ENCODE assay signal across 24 cellular contexts in genomic region chr13:33651766-33652165, GRCh38.
DNase-seq lines count a peak whose midpoint lies in the region; ATAC-seq, FAIRE-seq and TF ChIP-seq lines count a peak whose summit lies in the region.
"Had no signal": no experiment of that assay in that cellular context is flagged by ENCODE, and none has a peak within 500 bp of the region (broad histone marks: within the 10 kb centered on the region; RNA-seq: fewer than 3 reads in every experiment).

No MANE protein-coding gene starts in this region.

- H3K27me3 Mint-ChIP-seq in immature natural killer cell (ENCODE audit: low read depth in 3 of 3) = no peaks in the 10 kb centered on the region

- ATAC-seq in HepG2 (no peak), right lobe of liver (no peak)
- ATAC-seq: CD8-positive, alpha-beta T cell had no signal

- H4K5ac ChIP-seq in H1 (ENCODE audit: insufficient read length, low read depth, low read length) = no peak overlapping the region

- TF ChIP-seq RAD21 in HepG2 (CRISPR knock-in tag; IDR thresholded peaks at IDR 0.05) (no peak), H1 (IDR thresholded peaks at IDR 0.05 in 1 of 2, conservative IDR thresholded peaks at IDR 0.05 in 1 of 2; ENCODE audit: low read depth in 2 of 2, low read length in 2 of 2) (no peak)

- H3K27ac Mint-ChIP-seq in immature natural killer cell = no peak overlapping the region
- H3K27ac Mint-ChIP-seq: B cell; CD8-positive, alpha-beta T cell had no signal

- H3K4me1 ChIP-seq in HepG2 (ENCODE audit: insufficient read depth, low read length) = peaks cover 21% of the 10 kb centered on the region
- peaks cover 0 to 11% (median 0%) of the 10 kb centered on the region in 4 donors for H3K4me1 ChIP-seq in right lobe of liver
- no peaks in the 10 kb centered on the region for H3K4me1 ChIP-seq in OCI-LY7 (ENCODE audit: insufficient read depth, low read length, poor library complexity, severe bottlenecking)
- H3K4me1 ChIP-seq in H1 (replicated peaks in 1 of 4; ENCODE audit: control insufficient read depth in 3 of 4, insufficient read depth in 4 of 4, low read length in 3 of 4) = no peaks in the 10 kb centered on the region
- no peaks in the 10 kb centered on the region for H3K4me1 ChIP-seq in mesenchymal stem cell (ENCODE audit: control insufficient read depth, insufficient read depth, low read depth, low read length)
- H3K4me1 ChIP-seq in HAP-1 = no peaks in the 10 kb centered on the region
- H3K4me1 ChIP-seq in hepatocyte (ENCODE audit: insufficient read depth) = no peaks in the 10 kb centered on the region
- H3K4me1 ChIP-seq: BLaER1 had no signal

- H3K36me3 Mint-ChIP-seq in immature natural killer cell = no peaks in the 10 kb centered on the region
- H3K36me3 Mint-ChIP-seq: CD4-positive, CD25-positive, alpha-beta regulatory T cell; CD8-positive, alpha-beta T cell had no signal

- H2AFZ ChIP-seq in HepG2 (ENCODE audit: low read length) = no peak overlapping the region
- H2AFZ ChIP-seq in OCI-LY7 (ENCODE audit: low read length) = 0 out of 2 replicates have a peak overlapping the region, but pooled peaks have one; percentile 39
- no peak overlapping the region for H2AFZ ChIP-seq in H1 (ENCODE audit: low read length)
- no peak overlapping the region for H2AFZ ChIP-seq in mesenchymal stem cell (ENCODE audit: low read depth, low read length)
- no peak overlapping the region for H2AFZ ChIP-seq in hepatocyte
- H2AFZ ChIP-seq: GM23248 had no signal

- no peak for DNase-seq in HepG2 (ENCODE audit: low spot score)
- DNase-seq in right lobe of liver = no peak
- no peak for DNase-seq in OCI-LY7 (ENCODE audit: low spot score)
- DNase-seq in H1 (ENCODE audit: low read depth in 1 of 2, low spot score in 2 of 2) = no peak
- DNase-seq in mesenchymal stem cell = no peak
- no peak for DNase-seq in immature natural killer cell
- DNase-seq in HAP-1 (ENCODE audit: low spot score in 2 of 2) = no peak
- no peak for DNase-seq in hepatocyte (ENCODE audit: low spot score)
- DNase-seq: Caco-2; CD4-positive, CD25-positive, alpha-beta regulatory T cell; CD8-positive, alpha-beta T cell; DMS153; DND-41; GM23248; HCEC 1CT had no signal

- H3K79me1 ChIP-seq in H1 (ENCODE audit: low read depth, low read length) (no peaks in the 10 kb centered on the region), mesenchymal stem cell (replicated peaks; ENCODE audit: low read length, poor library complexity, severe bottlenecking) (no peaks in the 10 kb centered on the region)

- no peak overlapping the region for H3K4ac ChIP-seq in H1 (replicated peaks; ENCODE audit: insufficient read length, low read depth, low read length)
- H3K4ac ChIP-seq in mesenchymal stem cell (ENCODE audit: low read depth in 1 of 2, low read length in 2 of 2) = peak overlapping the region in 1 of 2 experiments; percentile 13

- H3K23me2 ChIP-seq in H1 (ENCODE audit: low read depth, low read length) = no peaks in the 10 kb centered on the region

- 0 out of 2 replicates have a peak overlapping the region, but pooled peaks have one; percentile 39 for H2BK12ac ChIP-seq in H1 (ENCODE audit: low read depth, low read length)
- H2BK12ac ChIP-seq in mesenchymal stem cell (ENCODE audit: low read length in 2 of 2) = peak overlapping the region; percentile 67 to 92

- no peak overlapping the region for H3K4me3 Mint-ChIP-seq in immature natural killer cell
- H3K4me3 Mint-ChIP-seq: B cell; CD8-positive, alpha-beta T cell had no signal

- H2AK5ac ChIP-seq in H1 (ENCODE audit: low read depth, low read length) (no peak overlapping the region), mesenchymal stem cell (ENCODE audit: low read length, severe bottlenecking) (no peak overlapping the region)

- H2BK120ac ChIP-seq in H1 (replicated peaks; ENCODE audit: low read depth, low read length) = no peak overlapping the region
- peak overlapping the region; percentile 58 for H2BK120ac ChIP-seq in mesenchymal stem cell (ENCODE audit: low read depth, low read length)

- H3K18ac ChIP-seq in H1 (ENCODE audit: extremely low read depth, low read length) = no peak overlapping the region
- H3K18ac ChIP-seq in mesenchymal stem cell (ENCODE audit: low read depth in 1 of 2, low read length in 2 of 2) = peak overlapping the region in 1 of 2 experiments; percentile 52

- H3K4me1 Mint-ChIP-seq in immature natural killer cell = no peaks in the 10 kb centered on the region
- H3K4me1 Mint-ChIP-seq: B cell; CD4-positive, CD25-positive, alpha-beta regulatory T cell had no signal

- no peaks in the 10 kb centered on the region for H3K9me3 ChIP-seq in HepG2 (ENCODE audit: low read length)
- H3K9me3 ChIP-seq in right lobe of liver = no peaks in the 10 kb centered on the region
- H3K9me3 ChIP-seq in OCI-LY7 (ENCODE audit: low read length) = no peaks in the 10 kb centered on the region
- no peaks in the 10 kb centered on the region for H3K9me3 ChIP-seq in H1 (ENCODE audit: insufficient read depth in 2 of 2, low read depth in 1 of 2, low read length in 1 of 2)
- no peaks in the 10 kb centered on the region for H3K9me3 ChIP-seq in mesenchymal stem cell (ENCODE audit: control insufficient read depth, low read length)
- no peaks in the 10 kb centered on the region for H3K9me3 ChIP-seq in HAP-1
- no peaks in the 10 kb centered on the region for H3K9me3 ChIP-seq in hepatocyte (ENCODE audit: low read depth)
- H3K9me3 ChIP-seq: BLaER1, Caco-2 had no signal

- H3K79me2 ChIP-seq in HepG2 (ENCODE audit: insufficient read depth, low read length) = peaks cover 9% of the 10 kb centered on the region
- H3K79me2 ChIP-seq in OCI-LY7 (ENCODE audit: insufficient read depth, low read depth, low read length) = no peaks in the 10 kb centered on the region
- no peaks in the 10 kb centered on the region for H3K79me2 ChIP-seq in H1 (ENCODE audit: control insufficient read depth in 1 of 2, insufficient read depth in 2 of 2, low read length in 2 of 2)
- H3K79me2 ChIP-seq in hepatocyte = no peaks in the 10 kb centered on the region

- H3K4me2 ChIP-seq in HepG2 (ENCODE audit: low read depth, low read length) (no peak overlapping the region), OCI-LY7 (ENCODE audit: low read length) (no peak overlapping the region), H1 (ENCODE audit: insufficient read depth in 1 of 2, low read depth in 2 of 2, low read length in 2 of 2) (no peak overlapping the region), mesenchymal stem cell (ENCODE audit: low read length, poor library complexity, severe bottlenecking) (no peak overlapping the region), hepatocyte (no peak overlapping the region)
- H3K4me2 ChIP-seq: BLaER1 had no signal

- H3K27ac ChIP-seq in HepG2 (ENCODE audit: extremely low read length, insufficient read depth, low read length) = no peak overlapping the region
- H3K27ac ChIP-seq in right lobe of liver = no peak overlapping the region
- H3K27ac ChIP-seq in OCI-LY7 (ENCODE audit: low read depth, low read length, poor library complexity, severe bottlenecking) = no peak overlapping the region
- no peak overlapping the region for H3K27ac ChIP-seq in H1 (ENCODE audit: low read depth, low read length)
- no peak overlapping the region for H3K27ac ChIP-seq in mesenchymal stem cell (ENCODE audit: low read length, poor library complexity, severe bottlenecking)
- H3K27ac ChIP-seq in hepatocyte = no peak overlapping the region
- H3K27ac ChIP-seq: 22Rv1, BLaER1, C4-2B, GM23248 had no signal

- H3K23ac ChIP-seq in H1 (ENCODE audit: insufficient read length) (no peak overlapping the region), mesenchymal stem cell (ENCODE audit: low read length in 2 of 2) (peak overlapping the region in 1 of 2 experiments; percentile 83)

- H3K9ac ChIP-seq in HepG2 (ENCODE audit: insufficient read depth, low read depth, low read length) (no peak overlapping the region), H1 (replicated peaks in 1 of 4; ENCODE audit: extremely low read depth in 1 of 4, low read depth in 3 of 4, low read length in 3 of 4) (no peak overlapping the region), mesenchymal stem cell (ENCODE audit: low read length) (no peak overlapping the region)
- H3K9ac ChIP-seq: BLaER1, GM23248 had no signal

- H3K27me3 ChIP-seq in HepG2 (ENCODE audit: control insufficient read depth in 1 of 2, insufficient read depth in 2 of 2, low read length in 2 of 2) (no peaks in the 10 kb centered on the region), right lobe of liver (no peaks in the 10 kb centered on the region), H1 (replicated peaks in 1 of 4; ENCODE audit: control insufficient read depth in 3 of 4, extremely low read depth in 1 of 4, insufficient read depth in 3 of 4, low read length in 3 of 4) (no peaks in the 10 kb centered on the region), mesenchymal stem cell (ENCODE audit: control insufficient read depth in 1 of 2, insufficient read depth in 1 of 2, low read length in 2 of 2) (no peaks in the 10 kb centered on the region), HAP-1 (ENCODE audit: low read depth) (no peaks in the 10 kb centered on the region), hepatocyte (no peaks in the 10 kb centered on the region)
- H3K27me3 ChIP-seq: BLaER1 had no signal

- no peak for TF ChIP-seq POLR2A in HepG2 (IDR thresholded peaks at IDR 0.05; ENCODE audit: insufficient read depth in 1 of 2, low read depth in 2 of 2, low read length in 2 of 2)
- no peak for TF ChIP-seq POLR2A in right lobe of liver (IDR thresholded peaks at IDR 0.05)
- no peak for TF ChIP-seq POLR2A in H1 (IDR thresholded peaks at IDR 0.05; ENCODE audit: control extremely low read depth in 1 of 2, low read depth in 2 of 2, low read length in 2 of 2)

- TF ChIP-seq CTCF in HepG2 (CRISPR knock-in tag; IDR thresholded peaks at IDR 0.05) = no peak
- no peak for TF ChIP-seq CTCF in right lobe of liver (IDR thresholded peaks at IDR 0.05)
- no peak for TF ChIP-seq CTCF in OCI-LY7 (conservative IDR thresholded peaks at IDR 0.05; ENCODE audit: low read length)
- TF ChIP-seq CTCF in H1 (IDR thresholded peaks at IDR 0.05; ENCODE audit: control extremely low read depth in 1 of 3, insufficient read depth in 1 of 3, low read depth in 1 of 3, low read length in 3 of 3) = no peak
- TF ChIP-seq CTCF in hepatocyte (IDR thresholded peaks at IDR 0.05; ENCODE audit: poor library complexity) = no peak

- WGBS in HepG2 (ENCODE audit: low lambda C conversion rate) = 97% methylated on average over 3 of the region's 3 CpGs
- WGBS in right lobe of liver (ENCODE audit: insufficient coverage, low coverage, low lambda C conversion rate, missing lambda C conversion rate) = 95% methylated on average over 2 of the region's 3 CpGs
- 82% methylated on average over 3 of the region's 3 CpGs; no CpG with 5 or more reads in 1 of the 2 experiments for WGBS in H1 (ENCODE audit: extremely low coverage in 1 of 2, insufficient coverage in 1 of 2, insufficient read length in 1 of 2, insufficient replicate concordance in 2 of 2, low coverage in 1 of 2, low lambda C conversion rate in 2 of 2, missing lambda C conversion rate in 1 of 2), 2 experiments
- 100% methylated on average over 2 of the region's 3 CpGs for WGBS in mesenchymal stem cell
- 88% methylated on average over 3 of the region's 3 CpGs for WGBS in hepatocyte (ENCODE audit: low lambda C conversion rate, missing lambda C conversion rate)

- BruUV-seq in HepG2 (replicated peaks; lab: Mats Ljungman, UMichigan) (no TSS peak), OCI-LY7 (replicated peaks; lab: Mats Ljungman, UMichigan) (no TSS peak)

- CTCF ChIA-PET in HepG2 (lab: Yijun Ruan, JAX; ENCODE audit: low intra/inter-chr PET ratio, low total read pairs) = no interaction called here
- CTCF ChIA-PET in OCI-LY7 (lab: Charles Lee; ENCODE audit: unreplicated experiment) = no interaction called here
- CTCF ChIA-PET in H1 (lab: Charles Lee; ENCODE audit: partially characterized antibody) = no interaction called here

- H2BK15ac ChIP-seq in H1 (ENCODE audit: low read length) (peak overlapping the region; percentile 19; the same call in 1 of the 2 replicates), mesenchymal stem cell (ENCODE audit: low read depth, poor library complexity, severe bottlenecking) (no peak overlapping the region)

- FAIRE-seq in HepG2 (lab: Jason Lieb, UNC) (no peak), H1 (lab: Jason Lieb, UNC) (no peak)
- FAIRE-seq: A204.1, G401.6, GM12892, GM19239, H54 had no signal

- intact Hi-C loops in HepG2 (cut with micrococcal nuclease; ENCODE audit: unreplicated experiment) (no loop called here), right lobe of liver (cut with DNase I) (no loop called here), OCI-LY7 (cut with micrococcal nuclease; ENCODE audit: unreplicated experiment) (no loop called here)

- H3K4me3 ChIP-seq in HepG2 (replicated peaks in 1 of 3; ENCODE audit: insufficient read depth in 1 of 3, low read depth in 2 of 3, low read length in 3 of 3) (no peak overlapping the region), right lobe of liver (no peak overlapping the region), OCI-LY7 (ENCODE audit: low read depth, low read length, poor library complexity, severe bottlenecking) (no peak overlapping the region), H1 (ENCODE audit: extremely low read depth in 1 of 4, insufficient read depth in 2 of 4, low read depth in 3 of 4, low read length in 4 of 4) (no peak overlapping the region), mesenchymal stem cell (ENCODE audit: insufficient read depth in 1 of 2, low read depth in 1 of 2, low read length in 2 of 2) (no peak overlapping the region), HAP-1 (no peak overlapping the region), hepatocyte (no peak overlapping the region)
- H3K4me3 ChIP-seq: BLaER1, GM23248 had no signal

- no peak overlapping the region for H3K14ac ChIP-seq in H1 (ENCODE audit: insufficient read length)
- peak overlapping the region in 1 of 2 experiments; percentile 77 for H3K14ac ChIP-seq in mesenchymal stem cell (ENCODE audit: low read length in 2 of 2)

- H4K8ac ChIP-seq in H1 (ENCODE audit: extremely low read depth, insufficient read depth, low read length) (no peak overlapping the region), mesenchymal stem cell (ENCODE audit: low read length) (no peak overlapping the region)

- H4K91ac ChIP-seq in H1 (replicated peaks; ENCODE audit: insufficient read length, low read length) (no peak overlapping the region), mesenchymal stem cell (ENCODE audit: low read length) (no peak overlapping the region)

- H4K20me1 ChIP-seq in HepG2 (ENCODE audit: insufficient read depth, low read length) (no peaks in the 10 kb centered on the region), OCI-LY7 (ENCODE audit: insufficient read depth, low read length) (no peaks in the 10 kb centered on the region), H1 (replicated peaks in 1 of 2; ENCODE audit: control insufficient read depth in 1 of 2, insufficient read depth in 2 of 2, low read length in 2 of 2) (no peaks in the 10 kb centered on the region), hepatocyte (ENCODE audit: insufficient read depth, poor library complexity, severe bottlenecking) (no peaks in the 10 kb centered on the region)
- H4K20me1 ChIP-seq: BLaER1 had no signal

- no peak overlapping the region for H3K56ac ChIP-seq in H1 (replicated peaks; ENCODE audit: insufficient read length, low read depth, low read length)

- in situ Hi-C loops in HepG2 (cut with HindIII; ENCODE audit: extremely low pct_ligation_motif_present, low pct_unique_long_range_greater_than_20kb) = no loop called here
- in situ Hi-C loops in HAP-1 (cut with MboI; ENCODE audit: low sequenced_read_pairs) = no loop called here

- H3K36me3 ChIP-seq in HepG2 (replicated peaks in 1 of 2; ENCODE audit: control insufficient read depth in 1 of 2, insufficient read depth in 2 of 2, low read length in 2 of 2) = no peaks in the 10 kb centered on the region
- H3K36me3 ChIP-seq in right lobe of liver = no peaks in the 10 kb centered on the region
- no peaks in the 10 kb centered on the region for H3K36me3 ChIP-seq in OCI-LY7 (ENCODE audit: insufficient read depth, low read length)
- no peaks in the 10 kb centered on the region for H3K36me3 ChIP-seq in H1 (ENCODE audit: control insufficient read depth in 2 of 4, insufficient read depth in 4 of 4, low read length in 3 of 4)
- no peaks in the 10 kb centered on the region for H3K36me3 ChIP-seq in mesenchymal stem cell (ENCODE audit: control insufficient read depth in 1 of 2, insufficient read depth in 2 of 2, low read depth in 1 of 2, low read length in 2 of 2)
- no peaks in the 10 kb centered on the region for H3K36me3 ChIP-seq in HAP-1 (replicated peaks)
- no peaks in the 10 kb centered on the region for H3K36me3 ChIP-seq in hepatocyte (replicated peaks; ENCODE audit: insufficient read depth, low read depth)
- H3K36me3 ChIP-seq: BLaER1 had no signal

- H2BK5ac ChIP-seq in H1 (ENCODE audit: low read depth, low read length) (peak overlapping the region; percentile 71; the same call in 1 of the 2 replicates), mesenchymal stem cell (ENCODE audit: low read depth, low read length, poor library complexity, severe bottlenecking) (no peak overlapping the region)

- peaks cover 0 to 3% (median 0%) of the 10 kb centered on the region in 6 donors for H3K9me3 Mint-ChIP-seq in immature natural killer cell
- H3K9me3 Mint-ChIP-seq: CD8-positive, alpha-beta T cell had no signal

- no peaks in the 10 kb centered on the region for H3K9me2 ChIP-seq in OCI-LY7 (ENCODE audit: insufficient read depth, low read length)
- no peaks in the 10 kb centered on the region for H3K9me2 ChIP-seq in hepatocyte (replicated peaks; ENCODE audit: insufficient read depth)

- H2BK20ac ChIP-seq in H1 (ENCODE audit: low read length) = no peak overlapping the region

- TF ChIP-seq EP300 in HepG2 (IDR thresholded peaks at IDR 0.05; ENCODE audit: low read depth in 2 of 2, low read length in 2 of 2) (no peak), HepG2 (CRISPR knock-in tag; IDR thresholded peaks at IDR 0.05; ENCODE audit: borderline replicate concordance) (no peak), H1 (IDR thresholded peaks at IDR 0.05; ENCODE audit: borderline replicate concordance in 1 of 2, low read depth in 2 of 2, low read length in 2 of 2) (no peak)

- POLR2A ChIA-PET in HepG2 (lab: Yijun Ruan, JAX) = interaction anchor here (1.2 to 2.1 kb wide), 2 partner anchors 9 to 27 kb away, joined by 3 to 8 read pairs; no protein-coding TSS in a partner anchor
- POLR2A ChIA-PET in OCI-LY7 (lab: Charles Lee) = interaction anchor here (0.7 to 1.6 kb wide), 7 partner anchors 8 to 259 kb away, joined by 3 to 5 read pairs (median 4); no protein-coding TSS in a partner anchor
- POLR2A ChIA-PET in H1 (lab: Charles Lee; ENCODE audit: partially characterized antibody) = interaction anchor here (0.7 kb wide), 1 partner anchor 8 kb away, joined by 3 read pairs; no protein-coding TSS in a partner anchor
